1 cellular context compared by ENCODE assay signal in the genomic region with DNA sequence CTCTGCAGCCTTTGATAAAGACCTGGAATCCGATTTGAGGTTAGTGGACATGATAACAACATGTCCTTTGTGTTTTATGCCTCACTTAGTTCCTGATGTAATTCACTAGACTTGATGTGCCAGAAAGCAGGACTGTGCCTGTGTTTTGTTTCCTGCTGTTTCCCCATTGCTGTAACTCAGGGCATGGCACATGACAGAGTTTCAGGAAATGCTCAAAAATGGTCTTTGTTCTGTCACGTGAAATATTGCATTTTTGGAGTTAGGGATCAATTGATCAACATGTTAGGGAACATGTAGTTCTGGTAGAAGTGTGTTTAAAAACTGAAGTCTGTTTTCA.
TF ChIP-seq lines count a peak whose summit lies in the region.

No MANE protein-coding gene starts in this region.

TF ChIP-seq in neural cell, 6 proteins besides CTCF, POLR2A, EP300 and RAD21 (continued from another document):
- TF ChIP-seq, protein P1, sequence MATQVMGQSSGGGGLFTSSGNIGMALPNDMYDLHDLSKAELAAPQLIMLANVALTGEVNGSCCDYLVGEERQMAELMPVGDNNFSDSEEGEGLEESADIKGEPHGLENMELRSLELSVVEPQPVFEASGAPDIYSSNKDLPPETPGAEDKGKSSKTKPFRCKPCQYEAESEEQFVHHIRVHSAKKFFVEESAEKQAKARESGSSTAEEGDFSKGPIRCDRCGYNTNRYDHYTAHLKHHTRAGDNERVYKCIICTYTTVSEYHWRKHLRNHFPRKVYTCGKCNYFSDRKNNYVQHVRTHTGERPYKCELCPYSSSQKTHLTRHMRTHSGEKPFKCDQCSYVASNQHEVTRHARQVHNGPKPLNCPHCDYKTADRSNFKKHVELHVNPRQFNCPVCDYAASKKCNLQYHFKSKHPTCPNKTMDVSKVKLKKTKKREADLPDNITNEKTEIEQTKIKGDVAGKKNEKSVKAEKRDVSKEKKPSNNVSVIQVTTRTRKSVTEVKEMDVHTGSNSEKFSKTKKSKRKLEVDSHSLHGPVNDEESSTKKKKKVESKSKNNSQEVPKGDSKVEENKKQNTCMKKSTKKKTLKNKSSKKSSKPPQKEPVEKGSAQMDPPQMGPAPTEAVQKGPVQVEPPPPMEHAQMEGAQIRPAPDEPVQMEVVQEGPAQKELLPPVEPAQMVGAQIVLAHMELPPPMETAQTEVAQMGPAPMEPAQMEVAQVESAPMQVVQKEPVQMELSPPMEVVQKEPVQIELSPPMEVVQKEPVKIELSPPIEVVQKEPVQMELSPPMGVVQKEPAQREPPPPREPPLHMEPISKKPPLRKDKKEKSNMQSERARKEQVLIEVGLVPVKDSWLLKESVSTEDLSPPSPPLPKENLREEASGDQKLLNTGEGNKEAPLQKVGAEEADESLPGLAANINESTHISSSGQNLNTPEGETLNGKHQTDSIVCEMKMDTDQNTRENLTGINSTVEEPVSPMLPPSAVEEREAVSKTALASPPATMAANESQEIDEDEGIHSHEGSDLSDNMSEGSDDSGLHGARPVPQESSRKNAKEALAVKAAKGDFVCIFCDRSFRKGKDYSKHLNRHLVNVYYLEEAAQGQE (IDR thresholded peaks at IDR 0.05; ENCODE audit: borderline replicate concordance), result no peak
- TF ChIP-seq POLR2AphosphoS5 (IDR thresholded peaks at IDR 0.05), result no peak
TF ChIP-seq in neural cell: peak in this region for 0.
